In genomic region chr13:50915562-50915961, GRCh38 we compare ENCODE assay signal across 10 cellular contexts. TPM values are rescaled to one million over a fixed set of nuclear protein-coding genes. Genes with fewer than 3 reads are reported as not detected.
A peak's percentile ranks its signal among the peaks of the same experiment; 100 is the strongest.
DNase-seq lines count a peak whose midpoint lies in the region; ATAC-seq and TF ChIP-seq lines count a peak whose summit lies in the region.
"Had no signal": no experiment of that assay in that cellular context is flagged by ENCODE, and none has a peak within 500 bp of the region (broad histone marks: within the 10 kb centered on the region; RNA-seq: fewer than 3 reads in every experiment).

No MANE protein-coding gene starts in this region.

- DNase-seq in GF-D8 (lab: John Stamatoyannopoulos, UW) (peak; percentile 63), lower lobe of right lung (no peak), NCI-H748 (lab: John Stamatoyannopoulos, UW; ENCODE audit: unreplicated experiment) (no peak), dermis blood vessel endothelial cell (no peak)
- DNase-seq in T-helper 2 cell treated with Interferon-gamma antibody and Interleukin-4, amounts not matched to agents 5 μg/mL and 100 μg/mL, for 36 hours (ENCODE audit: low spot score): no peak
- DNase-seq: upper lobe of right lung had no signal

- H3K4me3 ChIP-seq in lower lobe of right lung: no peak overlapping the region
- H3K4me3 ChIP-seq: upper lobe of right lung had no signal

- peak overlapping the region; percentile 47 for H3K27ac Mint-ChIP-seq in T-helper 2 cell treated with Interferon-gamma antibody and Interleukin-4, amounts not matched to agents 5 μg/mL and 100 μg/mL, for 36 hours

- no peaks in the 10 kb centered on the region for H3K27me3 ChIP-seq in lower lobe of right lung (ENCODE audit: low read depth)
- H3K27me3 ChIP-seq: upper lobe of right lung had no signal

- H3K4me1 Mint-ChIP-seq in T-helper 2 cell treated with Interferon-gamma antibody and Interleukin-4, amounts not matched to agents 5 μg/mL and 100 μg/mL, for 36 hours (ENCODE audit: low read depth): peaks cover 62% of the 10 kb centered on the region

- H3K27me3 Mint-ChIP-seq in T-helper 2 cell treated with Interferon-gamma antibody and Interleukin-4, amounts not matched to agents 5 μg/mL and 100 μg/mL, for 36 hours (ENCODE audit: low read depth): no peaks in the 10 kb centered on the region

- no peak for TF ChIP-seq CTCF in lower lobe of right lung (IDR thresholded peaks at IDR 0.05)

- H3K36me3 Mint-ChIP-seq in T-helper 2 cell treated with Interferon-gamma antibody and Interleukin-4, amounts not matched to agents 5 μg/mL and 100 μg/mL, for 36 hours (ENCODE audit: low read depth): peaks cover 30% of the 10 kb centered on the region

- intact Hi-C loops in lower lobe of right lung (cut with DNase I): no loop called here

- H3K4me3 Mint-ChIP-seq in T-helper 2 cell treated with Interferon-gamma antibody and Interleukin-4, amounts not matched to agents 5 μg/mL and 100 μg/mL, for 36 hours: peak overlapping the region; percentile 16

- H3K27ac ChIP-seq in lower lobe of right lung: peak overlapping the region; percentile 26
- H3K27ac ChIP-seq: upper lobe of right lung had no signal

- H3K9me3 Mint-ChIP-seq in T-helper 2 cell treated with Interferon-gamma antibody and Interleukin-4, amounts not matched to agents 5 μg/mL and 100 μg/mL, for 36 hours: peaks cover 10% of the 10 kb centered on the region

- no peaks in the 10 kb centered on the region for H3K36me3 ChIP-seq in lower lobe of right lung
- H3K36me3 ChIP-seq: upper lobe of right lung had no signal

- no peaks in the 10 kb centered on the region for H3K9me3 ChIP-seq in lower lobe of right lung
- H3K9me3 ChIP-seq: upper lobe of right lung had no signal

- H3K4me1 ChIP-seq in lower lobe of right lung: peaks cover 69% of the 10 kb centered on the region

- ATAC-seq in HG02884 (IDR thresholded peaks at IDR 0.05; ENCODE audit: unreplicated experiment): peak; percentile 26
- ATAC-seq in lower lobe of right lung: no peak
- ATAC-seq in GM21786 (IDR thresholded peaks at IDR 0.05; ENCODE audit: unreplicated experiment): no peak
- ATAC-seq in GM21381 (IDR thresholded peaks at IDR 0.05; ENCODE audit: unreplicated experiment): no peak
- ATAC-seq: HCT116, upper lobe of right lung had no signal

RNA-seq across cellular contexts. Expression of gene RNASEH2B, which starts 6.0 kb away (rescaled TPM):
- total RNA-seq in lower lobe of right lung (50.7 TPM), dermis blood vessel endothelial cell (22.5 and 25.1 TPM in 2 replicates)
